In genomic region chr1:205430631-205431305, GRCh38 we compare ENCODE assay signal across 8 cellular contexts.
DNase-seq lines count a peak whose midpoint lies in the region; ATAC-seq and TF ChIP-seq lines count a peak whose summit lies in the region.

No MANE protein-coding gene starts in this region.

- H3K27ac Mint-ChIP-seq in central memory CD8-positive, alpha-beta T cell (ENCODE audit: low read depth): no peak overlapping the region

- peak; percentile 97 for TF ChIP-seq CTCF in C4-2B (conservative IDR thresholded peaks at IDR 0.05)

- H3K36me3 Mint-ChIP-seq in central memory CD8-positive, alpha-beta T cell (ENCODE audit: insufficient read depth): peaks cover 3% of the 10 kb centered on the region

- no peaks in the 10 kb centered on the region for H3K36me3 ChIP-seq in HUES6 (ENCODE audit: control insufficient read depth, insufficient read depth, low read length)

- peak overlapping the region; percentile 3 for H3K9ac ChIP-seq in HUES6 (ENCODE audit: low read length)

- H3K27me3 ChIP-seq in HUES6 (ENCODE audit: control insufficient read depth, insufficient read depth, low read length): peaks cover 39% of the 10 kb centered on the region

- no peaks in the 10 kb centered on the region for H3K9me3 ChIP-seq in HUES6 (ENCODE audit: control insufficient read depth, insufficient read depth, low read depth, low read length)

- H3K27ac ChIP-seq in C4-2B (peak overlapping the region; percentile 7; the same call in 1 of the 2 replicates), HUES6 (ENCODE audit: low read depth, low read length) (no peak overlapping the region)

- ATAC-seq in central memory CD8-positive, alpha-beta T cell (replicated peaks; ENCODE audit: extremely low read depth, poor library complexity, severe bottlenecking): peak; percentile 64
- no peak for ATAC-seq in HG03520 (IDR thresholded peaks at IDR 0.05; ENCODE audit: unreplicated experiment)

- H3K9me3 Mint-ChIP-seq in central memory CD8-positive, alpha-beta T cell: no peaks in the 10 kb centered on the region

- H3K4me3 Mint-ChIP-seq in central memory CD8-positive, alpha-beta T cell: peak overlapping the region; percentile 69

- no peaks in the 10 kb centered on the region for H3K27me3 Mint-ChIP-seq in central memory CD8-positive, alpha-beta T cell

- peak; percentile 59 for DNase-seq in activated CD4-positive, CD25-positive, alpha-beta regulatory T cell treated with anti-CD3 and anti-CD28 coated beads, Interleukin-2, amount 50 U/mL, for 72 hours
- DNase-seq in central memory CD8-positive, alpha-beta T cell (ENCODE audit: low spot score in 2 of 2): peak; percentile 28 to 48
- DNase-seq in kidney glomerular epithelial cell (lab: John Stamatoyannopoulos, UW) (peak; percentile 69), NCI-H1694 treated with DMSO at 0.1 percent for 48 hours (lab: John Stamatoyannopoulos, UW) (no peak)
- peak; percentile 15 to 34 (median 30) for DNase-seq in stimulated activated CD4-positive, alpha-beta T cell treated with anti-CD3 and anti-CD28 coated beads, Interleukin-1b, Interleukin-23, amount 100 ng/mL, for 24 hours (ENCODE audit: low read depth in 4 of 4, low spot score in 1 of 4)

- H3K4me1 ChIP-seq in HUES6 (ENCODE audit: control insufficient read depth, insufficient read depth, low read length): peaks cover 12% of the 10 kb centered on the region

- H3K4me1 Mint-ChIP-seq in central memory CD8-positive, alpha-beta T cell: peaks cover 15% of the 10 kb centered on the region

- H3K4me3 ChIP-seq in HUES6 (ENCODE audit: low read depth, low read length): peak overlapping the region; percentile 65
